16 cellular contexts compared by ENCODE assay signal in the genomic region with DNA sequence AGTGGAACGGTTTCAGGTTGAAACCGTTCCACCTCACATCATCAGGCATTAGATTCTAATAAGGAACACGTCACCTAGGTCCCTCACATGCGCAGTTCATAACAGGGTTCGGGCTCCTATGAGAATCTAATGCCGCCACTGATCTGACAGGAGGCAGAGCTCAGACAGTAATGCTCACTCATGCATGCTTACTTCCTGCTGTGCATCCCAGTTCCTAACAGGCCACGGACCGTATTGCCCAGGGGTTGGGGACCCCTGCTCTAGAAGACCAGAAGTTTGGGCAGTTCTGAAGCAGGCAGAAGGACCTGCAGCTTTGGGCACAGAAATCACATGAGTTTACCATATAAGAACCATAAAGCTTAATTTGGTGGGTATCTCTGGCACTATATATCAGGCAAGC.
"Had no signal": no experiment of that assay in that cellular context is flagged by ENCODE, and none has a peak within 500 bp of the region (broad histone marks: within the 10 kb centered on the region; RNA-seq: fewer than 3 reads in every experiment).

No MANE protein-coding gene starts in this region.

- H3K27ac ChIP-seq: foreskin keratinocyte, left ventricle myocardium inferior, lower lobe of right lung, right atrium auricular region had no signal

- H3K27ac Mint-ChIP-seq: effector memory CD8-positive, alpha-beta T cell had no signal

- H3K4me3 Mint-ChIP-seq: effector memory CD8-positive, alpha-beta T cell; immature natural killer cell had no signal

- H3K9me3 Mint-ChIP-seq: effector memory CD8-positive, alpha-beta T cell; immature natural killer cell; naive B cell; nephron had no signal

- H3K36me3 Mint-ChIP-seq: naive B cell had no signal

- H3K4me3 ChIP-seq: left ventricle myocardium inferior, lower lobe of right lung, right atrium auricular region had no signal

- H3K9me3 ChIP-seq: left ventricle myocardium inferior, lower lobe of right lung, right atrium auricular region had no signal

- H3K27me3 Mint-ChIP-seq: naive B cell had no signal

- H3K36me3 ChIP-seq: left ventricle myocardium inferior, lower lobe of right lung, right atrium auricular region had no signal

- DNase-seq: effector memory CD8-positive, alpha-beta T cell; erythroblast; foreskin keratinocyte; immature natural killer cell; left ventricle myocardium inferior; lower lobe of right lung; mesenchymal stem cell; midbrain; naive B cell; posterior cingulate gyrus; small intestine; stimulated activated CD4-positive, alpha-beta T cell treated with anti-CD3 and anti-CD28 coated beads, Interleukin-12 subunit alpha, Interleukin-12 subunit beta, amount 100 ng/mL, for 4 hours; stimulated activated naive CD4-positive, alpha-beta T cell treated with Interleukin-2 at 50 U/mL for 16 hours; trophoblast cell had no signal

- H3K27me3 ChIP-seq: foreskin keratinocyte, right atrium auricular region had no signal

- ATAC-seq: effector memory CD8-positive, alpha-beta T cell; foreskin keratinocyte; lower lobe of right lung had no signal
